8 cellular contexts compared by ENCODE assay signal in genomic region chr3:49093853-49094767, GRCh38.
DNase-seq lines count a peak whose midpoint lies in the region; ATAC-seq, FAIRE-seq and TF ChIP-seq lines count a peak whose summit lies in the region.

TSS of gene QRICH1 (minus strand) at chr3:49094071. CDS start at chr3:49077017, 17,054 bp downstream.

- no peaks in the 10 kb centered on the region for H3F3A ChIP-seq in OCI-LY1 (ENCODE audit: insufficient read depth, low read length)

- H2AFZ ChIP-seq in OCI-LY1 (ENCODE audit: low read length): no peak within 1 kb of the TSS

- peak; percentile 73 for ATAC-seq in GM21515 (IDR thresholded peaks at IDR 0.05; ENCODE audit: unreplicated experiment)

- H3K9me2 ChIP-seq in OCI-LY1 (ENCODE audit: low read depth, low read length): no peaks in the 10 kb centered on the region

- H3K36me3 ChIP-seq in OCI-LY1 (ENCODE audit: insufficient read depth, low read length): peaks cover 48% of the 10 kb centered on the region

- peak; percentile 63 for TF ChIP-seq CTCF in OCI-LY1 (IDR thresholded peaks at IDR 0.05; ENCODE audit: low read length)

- peaks cover 25% of the 10 kb centered on the region for H3K4me1 ChIP-seq in OCI-LY1 (ENCODE audit: insufficient read depth, low read length, severe bottlenecking)

- H3K4me2 ChIP-seq in OCI-LY1 (ENCODE audit: low read length): peak within 1 kb of the TSS; percentile 92

- peaks cover 40% of the 10 kb centered on the region for H3K79me2 ChIP-seq in OCI-LY1 (ENCODE audit: insufficient read depth, low read length)

- no peaks in the 10 kb centered on the region for H3K27me3 ChIP-seq in OCI-LY1 (ENCODE audit: insufficient read depth, low read length)

- no peaks in the 10 kb centered on the region for H4K20me1 ChIP-seq in OCI-LY1 (ENCODE audit: insufficient read depth, low read length)

- no peaks in the 10 kb centered on the region for H3K9me3 ChIP-seq in OCI-LY1 (ENCODE audit: low read length)

- FAIRE-seq in endometrium (lab: Jason Lieb, UNC): peak; percentile 94

- peak within 1 kb of the TSS; percentile 93 for H3K9ac ChIP-seq in OCI-LY1 (ENCODE audit: low read length)

- H3K4me3 ChIP-seq in OCI-LY1 (ENCODE audit: low read depth, low read length, poor library complexity, severe bottlenecking): peak within 1 kb of the TSS; percentile 93

- DNase-seq in DMS 273 treated with DMSO at 0.1 percent for 48 hours (lab: John Stamatoyannopoulos, UW) (peak; percentile 96), HuH-7 (ENCODE audit: low spot score) (peak; percentile 91), midbrain (lab: John Stamatoyannopoulos, UW) (peak; percentile 96)
- DNase-seq in activated CD8-positive, alpha-beta memory T cell treated with anti-CD3 and anti-CD28 coated beads, Interleukin-2, amount 50 U/mL, for 4 hours: peak; percentile 95
- DNase-seq in stimulated activated CD8-positive, alpha-beta memory T cell treated with anti-CD3 and anti-CD28 coated beads, Interleukin-2, amount 100 ng/mL, for 1 hour (ENCODE audit: low read depth in 2 of 2): peak; percentile 88 to 91

- peak within 1 kb of the TSS; percentile 88 for H3K27ac ChIP-seq in OCI-LY1 (ENCODE audit: low read depth, low read length, poor library complexity, severe bottlenecking)

Comparison
In these comparisons a context has a peak if more than half of its experiments do, and no peak if none do; other contexts are left out.
1. Peak in every context shown above with its lines: DNase-seq, ATAC-seq, H3K4me3 ChIP-seq and H3K27ac ChIP-seq.